8 cellular contexts compared by ENCODE assay signal in genomic region chr14:28766505-28767238, GRCh38. TPM values are rescaled to one million over a fixed set of nuclear protein-coding genes. Genes with fewer than 3 reads are reported as not detected.
DNase-seq lines count a peak whose midpoint lies in the region; ATAC-seq lines count a peak whose summit lies in the region.
"Had no signal": no experiment of that assay in that cellular context is flagged by ENCODE, and none has a peak within 500 bp of the region (broad histone marks: within the 10 kb centered on the region; RNA-seq: fewer than 3 reads in every experiment).

TSS of gene FOXG1 (plus strand) at chr14:28766787. CDS start at chr14:28767280, 493 bp downstream.

- peak within 1 kb of the TSS; percentile 82 for H3K4me2 ChIP-seq in mesenchymal stem cell (ENCODE audit: low read length, poor library complexity, severe bottlenecking)

- ATAC-seq in GM18909 (IDR thresholded peaks at IDR 0.05; ENCODE audit: poor library complexity, unreplicated experiment), result peak; percentile 65
- ATAC-seq in HG03045 (IDR thresholded peaks at IDR 0.05; ENCODE audit: unreplicated experiment), result no peak
- ATAC-seq in HG03342 (IDR thresholded peaks at IDR 0.05; ENCODE audit: unreplicated experiment), result no peak
- no peak for ATAC-seq in HG02840 (IDR thresholded peaks at IDR 0.05; ENCODE audit: low FRiP score, unreplicated experiment)

- no peak within 1 kb of the TSS for H2BK12ac ChIP-seq in mesenchymal stem cell (ENCODE audit: low read length in 2 of 2)

- peak within 1 kb of the TSS; percentile 51 to 66 for H3K4me3 ChIP-seq in mesenchymal stem cell (ENCODE audit: insufficient read depth in 1 of 2, low read depth in 1 of 2, low read length in 2 of 2)
- H3K4me3 ChIP-seq: SJSA1 had no signal

- no peak within 1 kb of the TSS for H2BK5ac ChIP-seq in mesenchymal stem cell (ENCODE audit: low read depth, low read length, poor library complexity, severe bottlenecking)

- H4K91ac ChIP-seq in mesenchymal stem cell (ENCODE audit: low read length), result no peak within 1 kb of the TSS

- no peak within 1 kb of the TSS for H3K9ac ChIP-seq in mesenchymal stem cell (ENCODE audit: low read length)

- peak within 1 kb of the TSS; percentile 94 for H3K27ac ChIP-seq in angular gyrus (ENCODE audit: low read depth, low read length)
- H3K27ac ChIP-seq in mesenchymal stem cell (ENCODE audit: low read length, poor library complexity, severe bottlenecking), result no peak within 1 kb of the TSS
- H3K27ac ChIP-seq: SJSA1 had no signal

- no peak within 1 kb of the TSS for H4K8ac ChIP-seq in mesenchymal stem cell (ENCODE audit: low read length)

- no peaks in the 10 kb centered on the region for H3K79me1 ChIP-seq in mesenchymal stem cell (replicated peaks; ENCODE audit: low read length, poor library complexity, severe bottlenecking)

- no peak within 1 kb of the TSS for H3K4ac ChIP-seq in mesenchymal stem cell (ENCODE audit: low read depth in 1 of 2, low read length in 2 of 2)

- peaks cover 62 to 86% of the 10 kb centered on the region in 2 experiments for H3K27me3 ChIP-seq in mesenchymal stem cell (ENCODE audit: control insufficient read depth in 1 of 2, insufficient read depth in 1 of 2, low read length in 2 of 2)

- H2BK120ac ChIP-seq in mesenchymal stem cell (ENCODE audit: low read depth, low read length), result no peak within 1 kb of the TSS

- DNase-seq in NCI-H1436 (lab: John Stamatoyannopoulos, UW), result peak; percentile 95
- DNase-seq in mesenchymal stem cell, result no peak

- no peaks in the 10 kb centered on the region for H3K9me3 ChIP-seq in mesenchymal stem cell (ENCODE audit: control insufficient read depth, low read length)

- no peak within 1 kb of the TSS for H3K14ac ChIP-seq in mesenchymal stem cell (ENCODE audit: low read length in 2 of 2)

- H3K23ac ChIP-seq in mesenchymal stem cell (ENCODE audit: low read length in 2 of 2), result no peak within 1 kb of the TSS

- no peak within 1 kb of the TSS for H2AFZ ChIP-seq in mesenchymal stem cell (ENCODE audit: low read depth, low read length)

- H2AK5ac ChIP-seq in mesenchymal stem cell (ENCODE audit: low read length, severe bottlenecking), result no peak within 1 kb of the TSS

- peaks cover 0 to 4% of the 10 kb centered on the region in 2 experiments for H3K36me3 ChIP-seq in mesenchymal stem cell (ENCODE audit: control insufficient read depth in 1 of 2, insufficient read depth in 2 of 2, low read depth in 1 of 2, low read length in 2 of 2)
- H3K36me3 ChIP-seq: SJSA1 had no signal

- H3K4me1 ChIP-seq in mesenchymal stem cell (ENCODE audit: control insufficient read depth, insufficient read depth, low read depth, low read length), result peaks cover 17% of the 10 kb centered on the region
- H3K4me1 ChIP-seq: SJSA1 had no signal

- WGBS in mesenchymal stem cell, result 1% methylated on average over 20 of the region's 80 CpGs

- no peak within 1 kb of the TSS for H2BK15ac ChIP-seq in mesenchymal stem cell (ENCODE audit: low read depth, poor library complexity, severe bottlenecking)

- H3K18ac ChIP-seq in mesenchymal stem cell (ENCODE audit: low read depth in 1 of 2, low read length in 2 of 2), result no peak within 1 kb of the TSS

RNA-seq across cellular contexts. Expression of gene FOXG1, which starts in this region (rescaled TPM):
- polyA plus RNA-seq in mesenchymal stem cell (2013, experiment 1 of 2), result not detected
- polyA plus RNA-seq in mesenchymal stem cell (2013, experiment 2 of 2), result not detected
